ENCODE assay signal across 25 cellular contexts in genomic region chr11:86996953-86997570, GRCh38. TPM values are rescaled to one million over a fixed set of nuclear protein-coding genes. Genes with fewer than 3 reads are reported as not detected.
"Had no signal": no experiment of that assay in that cellular context is flagged by ENCODE, and none has a peak within 500 bp of the region (broad histone marks: within the 10 kb centered on the region; RNA-seq: fewer than 3 reads in every experiment).

No MANE protein-coding gene starts in this region.

- ATAC-seq: activated naive CD4-positive, alpha-beta T cell treated with anti-CD3 and anti-CD28 coated beads, Interleukin-2, amount 50 U/mL, for 72 hours; activated naive CD8-positive, alpha-beta T cell treated with anti-CD3 and anti-CD28 coated beads, Interleukin-2, amount 50 U/mL, for 24 hours; activated T-cell treated with anti-CD3 and anti-CD28 coated beads, Interleukin-2, amount 50 U/mL, for 4 hours; T-helper 17 cell had no signal

- H3K27ac ChIP-seq: PC-9 had no signal

- H3K27ac Mint-ChIP-seq: activated B cell treated with CpG ODN at 0.5 μM for 24 hours; activated CD4-positive, alpha-beta memory T cell treated with anti-CD3 and anti-CD28 coated beads for 36 hours; activated CD4-positive, alpha-beta T cell treated with anti-CD3 and anti-CD28 coated beads, Interleukin-2, amount 10 ng/mL, durations not matched to agents 7 days and 5 days; activated naive CD4-positive, alpha-beta T cell treated with anti-CD3 and anti-CD28 coated beads, Interleukin-2, amount 50 U/mL, for 72 hours; activated naive CD8-positive, alpha-beta T cell treated with anti-CD3 and anti-CD28 coated beads, Interleukin-2, amount 50 U/mL, for 24 hours; brain; T-helper 17 cell had no signal

- H3K36me3 Mint-ChIP-seq: activated CD4-positive, alpha-beta memory T cell treated with anti-CD3 and anti-CD28 coated beads for 36 hours; activated naive CD4-positive, alpha-beta T cell treated with anti-CD3 and anti-CD28 coated beads, Interleukin-2, amount 50 U/mL, for 72 hours; brain had no signal

- FAIRE-seq: astrocyte had no signal

- H3K27me3 Mint-ChIP-seq: activated CD4-positive, alpha-beta memory T cell treated with anti-CD3 and anti-CD28 coated beads for 36 hours; activated CD4-positive, alpha-beta T cell treated with anti-CD3 and anti-CD28 coated beads, Interleukin-2, amount 10 ng/mL, durations not matched to agents 7 days and 5 days; activated naive CD8-positive, alpha-beta T cell treated with anti-CD3 and anti-CD28 coated beads, Interleukin-2, amount 50 U/mL, for 24 hours; brain had no signal

- H3K4me3 Mint-ChIP-seq: activated B cell treated with CpG ODN at 0.5 μM for 24 hours; activated CD4-positive, alpha-beta memory T cell treated with anti-CD3 and anti-CD28 coated beads for 36 hours; activated CD4-positive, alpha-beta T cell treated with anti-CD3 and anti-CD28 coated beads, Interleukin-2, amount 10 ng/mL, durations not matched to agents 7 days and 5 days; activated naive CD8-positive, alpha-beta T cell treated with anti-CD3 and anti-CD28 coated beads, Interleukin-2, amount 50 U/mL, for 24 hours; activated T-cell treated with anti-CD3 and anti-CD28 coated beads, Interleukin-2, amount 50 U/mL, for 4 hours; brain; T-helper 17 cell had no signal

- H2AFZ ChIP-seq: PC-9 had no signal

- H3K4me3 ChIP-seq: PC-9 had no signal

- H3K4me1 Mint-ChIP-seq: activated B cell treated with CpG ODN at 0.5 μM for 24 hours; activated CD4-positive, alpha-beta T cell treated with anti-CD3 and anti-CD28 coated beads, Interleukin-2, amount 10 ng/mL, durations not matched to agents 7 days and 5 days; activated naive CD8-positive, alpha-beta T cell treated with anti-CD3 and anti-CD28 coated beads, Interleukin-2, amount 50 U/mL, for 24 hours; T-helper 17 cell had no signal

- DNase-seq: activated B cell treated with CpG ODN at 0.5 μM for 24 hours; activated CD4-positive, alpha-beta memory T cell treated with anti-CD3 and anti-CD28 coated beads for 36 hours; activated CD4-positive, alpha-beta T cell treated with anti-CD3 and anti-CD28 coated beads for 1 hour; activated CD4-positive, alpha-beta T cell treated with anti-CD3 and anti-CD28 coated beads, Interleukin-2, amount 10 ng/mL, durations not matched to agents 7 days and 5 days; activated CD8-positive, alpha-beta memory T cell treated with anti-CD3 and anti-CD28 coated beads for 24 hours; activated effector memory CD4-positive, alpha-beta T cell treated with anti-CD3 and anti-CD28 coated beads, Interleukin-2, amount 50 U/mL, for 16 hours; activated naive CD4-positive, alpha-beta T cell treated with Interleukin-2 at 50 U/mL for 16 hours; activated naive CD8-positive, alpha-beta T cell treated with anti-CD3 and anti-CD28 coated beads, Interleukin-2, amount 50 U/mL, for 24 hours; activated T-cell treated with anti-CD3 and anti-CD28 coated beads, Interleukin-2, amount 50 U/mL, for 4 hours; amniotic stem cell; KBM-7; MV-4-11; NCI-H1105; NCI-H1436; NCI-H187; NCI-H2081 treated with DMSO at 0.1 percent for 48 hours; NCI-H446; NCI-H524; PC-9; SIG-M5; T-helper 17 cell; T-helper 9 cell had no signal

- H3K9me3 Mint-ChIP-seq: activated B cell treated with CpG ODN at 0.5 μM for 24 hours; activated CD4-positive, alpha-beta memory T cell treated with anti-CD3 and anti-CD28 coated beads for 36 hours; activated CD4-positive, alpha-beta T cell treated with anti-CD3 and anti-CD28 coated beads, Interleukin-2, amount 10 ng/mL, durations not matched to agents 7 days and 5 days; activated naive CD4-positive, alpha-beta T cell treated with anti-CD3 and anti-CD28 coated beads, Interleukin-2, amount 50 U/mL, for 72 hours; activated naive CD8-positive, alpha-beta T cell treated with anti-CD3 and anti-CD28 coated beads, Interleukin-2, amount 50 U/mL, for 24 hours; activated T-cell treated with anti-CD3 and anti-CD28 coated beads, Interleukin-2, amount 50 U/mL, for 4 hours; brain had no signal

- H3K4me2 ChIP-seq: PC-9 had no signal

RNA-seq across cellular contexts. Expression of gene FZD4, which starts 41.9 kb away (rescaled TPM):
- total RNA-seq: activated B cell treated with CpG ODN at 0.5 μM for 24 hours had no signal
